ENCODE assay signal across 1 cellular context in genomic region chr1:2416403-2416802, GRCh38.
TF ChIP-seq lines count a peak whose summit lies in the region.

No MANE protein-coding gene starts in this region.

TF ChIP-seq in K562, 482 proteins besides CTCF, POLR2A, EP300 and RAD21:
- TF ChIP-seq NFRKB (IDR thresholded peaks at IDR 0.05; ENCODE audit: low read depth) = no peak
- TF ChIP-seq TAF9B (IDR thresholded peaks at IDR 0.05; ENCODE audit: partially characterized antibody) = no peak
- TF ChIP-seq MYNN (IDR thresholded peaks at IDR 0.05) = no peak
- TF ChIP-seq MYNN (CRISPR knock-in tag; IDR thresholded peaks at IDR 0.05) = no peak
- TF ChIP-seq POLR2G (IDR thresholded peaks at IDR 0.05; ENCODE audit: low read depth, low read length) = 0 out of 2 replicates have a peak, but pooled peaks have one; percentile 17
- TF ChIP-seq ZSCAN32 (CRISPR knock-in tag; IDR thresholded peaks at IDR 0.05) = no peak
- TF ChIP-seq ZNF134 (CRISPR knock-in tag; conservative IDR thresholded peaks at IDR 0.05) = peak; percentile 72
